Comparison of ENCODE assay signal across 10 cellular contexts in genomic region chr7:134548877-134549276, GRCh38. TPM values are rescaled to one million over a fixed set of nuclear protein-coding genes. Genes with fewer than 3 reads are reported as not detected.
DNase-seq lines count a peak whose midpoint lies in the region; ATAC-seq and TF ChIP-seq lines count a peak whose summit lies in the region.
"Had no signal": no experiment of that assay in that cellular context is flagged by ENCODE, and none has a peak within 500 bp of the region (broad histone marks: within the 10 kb centered on the region; RNA-seq: fewer than 3 reads in every experiment).

AKR1B15 (plus strand) TSS chr7:134549110; CDS start chr7:134564620, 15,510 bp downstream.

- peaks cover 0 to 4% of the 10 kb centered on the region in 2 donors for H3K4me1 ChIP-seq in thyroid gland

- peak; percentile 64 for DNase-seq in GM03348 (ENCODE audit: low spot score)
- peak; percentile 39 for DNase-seq in choroid plexus epithelial cell (ENCODE audit: low read depth)
- no peak for DNase-seq in thyroid gland
- DNase-seq in NCI-H69 (lab: John Stamatoyannopoulos, UW) = no peak
- DNase-seq in HUDEP-2 (lab: John Stamatoyannopoulos, UW; ENCODE audit: unreplicated experiment in 76 of 76) = no peak
- DNase-seq in NCI-H1436 treated with DMSO at 0.1 percent for 48 hours (lab: John Stamatoyannopoulos, UW) = no peak

- TF ChIP-seq CTCF in choroid plexus epithelial cell (conservative IDR thresholded peaks at IDR 0.05; ENCODE audit: low read depth, low read length) (no peak), thyroid gland (IDR thresholded peaks at IDR 0.05) (no peak)

- H3K4me3 ChIP-seq in choroid plexus epithelial cell (ENCODE audit: low read depth, low read length) (no peak within 1 kb of the TSS), thyroid gland (replicated peaks in 1 of 3) (no peak within 1 kb of the TSS)

- 84 to 85% methylated on average over 14 of the region's 14 CpGs for WGBS in thyroid gland, 2 donors

- H3K27ac ChIP-seq in thyroid gland = peak within 1 kb of the TSS in 2 of 3 donors; percentile 31 to 38

- no peaks in the 10 kb centered on the region for H3K9me3 ChIP-seq in thyroid gland
- H3K9me3 ChIP-seq: tibial nerve had no signal

- intact Hi-C loops in thyroid gland (cut with DNase I) = no loop called here

- no peaks in the 10 kb centered on the region for H3K36me3 ChIP-seq in thyroid gland
- H3K36me3 ChIP-seq: tibial nerve had no signal

- H3K27me3 ChIP-seq in thyroid gland = no peaks in the 10 kb centered on the region
- H3K27me3 ChIP-seq: tibial nerve had no signal

- no peak for TF ChIP-seq POLR2A in thyroid gland (IDR thresholded peaks at IDR 0.05)

- ATAC-seq in GM19395 (IDR thresholded peaks at IDR 0.05; ENCODE audit: unreplicated experiment) = peak; percentile 87
- ATAC-seq in HG03280 (IDR thresholded peaks at IDR 0.05; ENCODE audit: unreplicated experiment) = peak; percentile 92

RNA-seq across cellular contexts. Expression of gene AKR1B15, which starts in this region (rescaled TPM):
- 1 to 10 TPM in 1 of 4 donors, under 1 TPM in 1, not detected in 2; 0.56 to 1.2 TPM for total RNA-seq in thyroid gland
- total RNA-seq: glomerular endothelial cell had no signal

Comparison
In these comparisons a context has a peak if more than half of its experiments do, and no peak if none do; other contexts are left out.
1. DNase-seq: peak in GM03348 (single experiment) and choroid plexus epithelial cell (single experiment); none in thyroid gland (0 of 2), NCI-H69 (single experiment), HUDEP-2 (0 of 76) and NCI-H1436 treated with DMSO at 0.1 percent for 48 hours (single experiment).